Comparison of ENCODE assay signal across 8 cellular contexts in the genomic region with DNA sequence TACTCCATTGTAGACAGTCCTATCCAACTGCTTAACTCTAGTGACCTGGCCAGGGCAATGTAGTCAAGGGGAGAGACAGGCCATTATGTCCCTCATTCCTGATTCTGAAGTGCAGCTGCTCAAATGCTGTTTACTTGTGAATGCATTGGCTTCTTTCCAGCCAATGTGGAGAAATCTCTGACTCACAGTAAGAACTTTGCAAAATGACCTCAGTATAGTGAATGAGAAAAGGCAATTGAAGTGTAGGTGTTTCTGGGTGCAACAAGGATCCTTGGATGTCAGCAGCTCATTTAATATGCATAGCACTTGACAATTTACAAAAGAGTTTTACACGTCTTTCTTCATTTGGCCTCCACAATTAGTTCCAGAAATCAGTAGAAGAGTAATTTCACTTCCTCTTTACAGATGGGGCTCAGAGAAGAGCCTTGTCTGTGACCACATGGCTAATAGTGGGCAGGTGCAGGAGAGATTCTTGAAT.
DNase-seq lines count a peak whose midpoint lies in the region; ATAC-seq and TF ChIP-seq lines count a peak whose summit lies in the region.

No MANE protein-coding gene starts in this region.

- H3K4me3 Mint-ChIP-seq in chondrocyte (ENCODE audit: unreplicated experiment), result no peak overlapping the region

- no peaks in the 10 kb centered on the region for H3K36me3 Mint-ChIP-seq in chondrocyte (ENCODE audit: low read depth)

- CTCF ChIA-PET in HEK293T (lab: Yijun Ruan, JAX), result no interaction called here

- DNase-seq in NCI-H510A treated with DMSO at 0.1 percent for 48 hours (lab: John Stamatoyannopoulos, UW) (peak; percentile 19), myocyte (ENCODE audit: low read depth) (peak; percentile 71), HEK293T (ENCODE audit: extremely low spot score) (no peak), chondrocyte (ENCODE audit: low spot score) (no peak), 8988T (no peak)
- DNase-seq in activated CD8-positive, alpha-beta memory T cell treated with anti-CD3 and anti-CD28 coated beads, Interleukin-2, amount 50 U/mL, for 48 hours, result no peak

- H3K27ac Mint-ChIP-seq in chondrocyte (ENCODE audit: unreplicated experiment), result no peak overlapping the region

- H3K27me3 Mint-ChIP-seq in chondrocyte (ENCODE audit: low read depth), result no peaks in the 10 kb centered on the region

- no peaks in the 10 kb centered on the region for H3K9me3 Mint-ChIP-seq in chondrocyte (ENCODE audit: low read depth)

- POLR2A ChIA-PET in HEK293T (lab: Yijun Ruan, JAX), result no interaction called here

- peak; percentile 98 for ATAC-seq in GM18868 (IDR thresholded peaks at IDR 0.05; ENCODE audit: unreplicated experiment)
- ATAC-seq in HG02763 (IDR thresholded peaks at IDR 0.05; ENCODE audit: unreplicated experiment), result peak; percentile 98

- no peak for TF ChIP-seq CTCF in chondrocyte (IDR thresholded peaks at IDR 0.05)

- H3K4me1 Mint-ChIP-seq in chondrocyte (ENCODE audit: low read depth), result peaks cover 60% of the 10 kb centered on the region

TF ChIP-seq in HEK293T, 16 proteins besides CTCF, POLR2A, EP300 and RAD21:
- no peak for TF ChIP-seq TARDBP (IDR thresholded peaks at IDR 0.05)

Comparison
In these comparisons a context has a peak if more than half of its experiments do, and no peak if none do; other contexts are left out.
1. DNase-seq: peak in NCI-H510A treated with DMSO at 0.1 percent for 48 hours (single experiment) and myocyte (single experiment); none in activated CD8-positive, alpha-beta memory T cell treated with anti-CD3 and anti-CD28 coated beads, Interleukin-2, amount 50 U/mL, for 48 hours (single experiment), HEK293T (single experiment), chondrocyte (single experiment) and 8988T (single experiment).